Comparison of ENCODE assay signal across 10 cellular contexts in genomic region chr2:191618046-191618788, GRCh38. TPM values are rescaled to one million over a fixed set of nuclear protein-coding genes. Genes with fewer than 3 reads are reported as not detected.
A peak's percentile ranks its signal among the peaks of the same experiment; 100 is the strongest.
DNase-seq lines count a peak whose midpoint lies in the region; ATAC-seq, FAIRE-seq and TF ChIP-seq lines count a peak whose summit lies in the region.
"Had no signal": no experiment of that assay in that cellular context is flagged by ENCODE, and none has a peak within 500 bp of the region (broad histone marks: within the 10 kb centered on the region; RNA-seq: fewer than 3 reads in every experiment).

No MANE protein-coding gene starts in this region.

- no peak for DNase-seq in CD4-positive, CD25-positive, alpha-beta regulatory T cell
- no peak for DNase-seq in GM19239 (ENCODE audit: insufficient read length, low spot score)
- DNase-seq in H1 (ENCODE audit: low read depth in 1 of 2, low spot score in 2 of 2) = no peak
- DNase-seq in ecto neural progenitor cell (ENCODE audit: low spot score) = no peak
- DNase-seq in glomerular visceral epithelial cell (ENCODE audit: extremely low spot score) = no peak
- no peak for DNase-seq in substantia nigra (lab: John Stamatoyannopoulos, UW)
- no peak for DNase-seq in NCI-H2081 treated with DMSO at 0.1 percent for 48 hours (lab: John Stamatoyannopoulos, UW)
- DNase-seq: DMS79, NCI-H2107 had no signal

- no peak overlapping the region for H2BK120ac ChIP-seq in H1 (replicated peaks; ENCODE audit: low read depth, low read length)

- H3K23ac ChIP-seq in H1 (ENCODE audit: insufficient read length) = no peak overlapping the region

- H2AFZ ChIP-seq in Loucy (ENCODE audit: low read length) = no peak overlapping the region
- 0 out of 2 replicates have a peak overlapping the region, but pooled peaks have one; percentile 10 for H2AFZ ChIP-seq in H1 (ENCODE audit: low read length)

- H3K27ac ChIP-seq in CD4-positive, CD25-positive, alpha-beta regulatory T cell (ENCODE audit: insufficient read depth, low read length, poor library complexity, severe bottlenecking) = peak overlapping the region; percentile 88
- H3K27ac ChIP-seq in H1 (ENCODE audit: low read depth, low read length) (no peak overlapping the region), substantia nigra (ENCODE audit: low read depth, low read length, poor library complexity, severe bottlenecking) (no peak overlapping the region)

- no peak overlapping the region for H3K56ac ChIP-seq in H1 (replicated peaks; ENCODE audit: insufficient read length, low read depth, low read length)

- H4K20me1 ChIP-seq in Loucy (ENCODE audit: insufficient read depth, low read length, poor library complexity, severe bottlenecking) (no peaks in the 10 kb centered on the region), H1 (replicated peaks in 1 of 2; ENCODE audit: control insufficient read depth in 1 of 2, insufficient read depth in 2 of 2, low read length in 2 of 2) (no peaks in the 10 kb centered on the region)

- H3K9me3 ChIP-seq in CD4-positive, CD25-positive, alpha-beta regulatory T cell (ENCODE audit: control insufficient read depth in 2 of 2, low read length in 2 of 2) = no peaks in the 10 kb centered on the region
- H3K9me3 ChIP-seq in Loucy (ENCODE audit: insufficient read depth, low read depth, low read length) (no peaks in the 10 kb centered on the region), H1 (ENCODE audit: insufficient read depth in 2 of 2, low read depth in 1 of 2, low read length in 1 of 2) (no peaks in the 10 kb centered on the region)

- peaks cover 0 to 3% (median 0%) of the 10 kb centered on the region in 7 donors for H3K9me3 Mint-ChIP-seq in CD4-positive, CD25-positive, alpha-beta regulatory T cell

- no peak overlapping the region for H2BK12ac ChIP-seq in H1 (ENCODE audit: low read depth, low read length)

- no peak overlapping the region for H2BK20ac ChIP-seq in H1 (ENCODE audit: low read length)

- 90% methylated on average over 3 of the region's 3 CpGs; no CpG with 5 or more reads in 1 of the 2 experiments for WGBS in H1 (ENCODE audit: extremely low coverage in 1 of 2, insufficient coverage in 1 of 2, insufficient read length in 1 of 2, insufficient replicate concordance in 2 of 2, low coverage in 1 of 2, low lambda C conversion rate in 2 of 2, missing lambda C conversion rate in 1 of 2), 2 experiments

- no peaks in the 10 kb centered on the region for H3K36me3 Mint-ChIP-seq in CD4-positive, CD25-positive, alpha-beta regulatory T cell

- H3F3A ChIP-seq in Loucy (ENCODE audit: low read depth) = no peaks in the 10 kb centered on the region

- FAIRE-seq in GM19239 (lab: Jason Lieb, UNC) (peak; percentile 42), H1 (lab: Jason Lieb, UNC) (no peak)

- TF ChIP-seq POLR2A in H1 (IDR thresholded peaks at IDR 0.05; ENCODE audit: control extremely low read depth in 1 of 2, low read depth in 2 of 2, low read length in 2 of 2) = no peak

- no peak overlapping the region for H4K91ac ChIP-seq in H1 (replicated peaks; ENCODE audit: insufficient read length, low read length)

- H4K5ac ChIP-seq in H1 (ENCODE audit: insufficient read length, low read depth, low read length) = no peak overlapping the region

- peaks cover 21 to 68% (median 36%) of the 10 kb centered on the region in 4 donors for H3K4me1 Mint-ChIP-seq in CD4-positive, CD25-positive, alpha-beta regulatory T cell

- H3K27me3 Mint-ChIP-seq in CD4-positive, CD25-positive, alpha-beta regulatory T cell = no peaks in the 10 kb centered on the region

- peak overlapping the region; percentile 88 to 96 (median 94) for H3K27ac Mint-ChIP-seq in CD4-positive, CD25-positive, alpha-beta regulatory T cell

- H3K79me2 ChIP-seq in Loucy (ENCODE audit: insufficient read depth, low read length) (no peaks in the 10 kb centered on the region), H1 (ENCODE audit: control insufficient read depth in 1 of 2, insufficient read depth in 2 of 2, low read length in 2 of 2) (no peaks in the 10 kb centered on the region)

- peak overlapping the region; percentile 65 for H3K4me2 ChIP-seq in Loucy (ENCODE audit: low read depth, low read length, poor library complexity, severe bottlenecking)
- H3K4me2 ChIP-seq in H1 (ENCODE audit: insufficient read depth in 1 of 2, low read depth in 2 of 2, low read length in 2 of 2) = no peak overlapping the region

- no peak overlapping the region for H2BK5ac ChIP-seq in H1 (ENCODE audit: low read depth, low read length)

- TF ChIP-seq CTCF in Loucy (conservative IDR thresholded peaks at IDR 0.05; ENCODE audit: low read length) (no peak), H1 (IDR thresholded peaks at IDR 0.05; ENCODE audit: control extremely low read depth in 1 of 3, insufficient read depth in 1 of 3, low read depth in 1 of 3, low read length in 3 of 3) (no peak)

- H3K9ac ChIP-seq in Loucy (ENCODE audit: low read depth, low read length, poor library complexity, severe bottlenecking) (no peak overlapping the region), H1 (replicated peaks in 1 of 4; ENCODE audit: extremely low read depth in 1 of 4, low read depth in 3 of 4, low read length in 3 of 4) (no peak overlapping the region)

- POLR2A ChIA-PET in H1 (lab: Charles Lee; ENCODE audit: partially characterized antibody) = no interaction called here

- no peak overlapping the region for H4K8ac ChIP-seq in H1 (ENCODE audit: extremely low read depth, insufficient read depth, low read length)

- peaks cover 34% of the 10 kb centered on the region for H3K4me1 ChIP-seq in CD4-positive, CD25-positive, alpha-beta regulatory T cell (ENCODE audit: control insufficient read depth, insufficient read depth, low read length, poor library complexity, severe bottlenecking)
- H3K4me1 ChIP-seq in Loucy (ENCODE audit: insufficient read depth, low read length, poor library complexity, severe bottlenecking) (peaks cover 15% of the 10 kb centered on the region), H1 (replicated peaks in 1 of 4; ENCODE audit: control insufficient read depth in 3 of 4, insufficient read depth in 4 of 4, low read length in 3 of 4) (no peaks in the 10 kb centered on the region)

- H3K14ac ChIP-seq in H1 (ENCODE audit: insufficient read length) = no peak overlapping the region

- no peaks in the 10 kb centered on the region for H3K23me2 ChIP-seq in H1 (ENCODE audit: low read depth, low read length)

- H3K27me3 ChIP-seq in CD4-positive, CD25-positive, alpha-beta regulatory T cell (ENCODE audit: control insufficient read depth, insufficient read depth, low read length) = no peaks in the 10 kb centered on the region
- no peaks in the 10 kb centered on the region for H3K27me3 ChIP-seq in Loucy (ENCODE audit: insufficient read depth, low read length, poor library complexity, severe bottlenecking)
- no peaks in the 10 kb centered on the region for H3K27me3 ChIP-seq in H1 (replicated peaks in 1 of 4; ENCODE audit: control insufficient read depth in 3 of 4, extremely low read depth in 1 of 4, insufficient read depth in 3 of 4, low read length in 3 of 4)

- no peak overlapping the region for H3K4ac ChIP-seq in H1 (replicated peaks; ENCODE audit: insufficient read length, low read depth, low read length)

- TF ChIP-seq RAD21 in H1 (IDR thresholded peaks at IDR 0.05 in 1 of 2, conservative IDR thresholded peaks at IDR 0.05 in 1 of 2; ENCODE audit: low read depth in 2 of 2, low read length in 2 of 2) = no peak

- no peak overlapping the region for H2BK15ac ChIP-seq in H1 (ENCODE audit: low read length)

- no peaks in the 10 kb centered on the region for H3K79me1 ChIP-seq in H1 (ENCODE audit: low read depth, low read length)

- no peak overlapping the region for H3K18ac ChIP-seq in H1 (ENCODE audit: extremely low read depth, low read length)

- H3K4me3 Mint-ChIP-seq in CD4-positive, CD25-positive, alpha-beta regulatory T cell = peak overlapping the region in 3 of 4 donors; percentile 51 to 73 (median 68)

- TF ChIP-seq EP300 in H1 (IDR thresholded peaks at IDR 0.05; ENCODE audit: borderline replicate concordance in 1 of 2, low read depth in 2 of 2, low read length in 2 of 2) = no peak

- H3K9me2 ChIP-seq in Loucy (replicated peaks; ENCODE audit: low read depth, low read length) = no peaks in the 10 kb centered on the region

- H3K4me3 ChIP-seq in CD4-positive, CD25-positive, alpha-beta regulatory T cell (ENCODE audit: low read depth, low read length) = peak overlapping the region; percentile 70
- H3K4me3 ChIP-seq in Loucy (ENCODE audit: low read length, poor library complexity, severe bottlenecking) = peak overlapping the region; percentile 41
- no peak overlapping the region for H3K4me3 ChIP-seq in H1 (ENCODE audit: extremely low read depth in 1 of 4, insufficient read depth in 2 of 4, low read depth in 3 of 4, low read length in 4 of 4)

- H3K36me3 ChIP-seq in CD4-positive, CD25-positive, alpha-beta regulatory T cell (ENCODE audit: control insufficient read depth, insufficient read depth, low read length) = no peaks in the 10 kb centered on the region
- H3K36me3 ChIP-seq in Loucy (ENCODE audit: insufficient read depth, low read length) = no peaks in the 10 kb centered on the region
- no peaks in the 10 kb centered on the region for H3K36me3 ChIP-seq in H1 (ENCODE audit: control insufficient read depth in 2 of 4, insufficient read depth in 4 of 4, low read length in 3 of 4)

- CTCF ChIA-PET in H1 (lab: Charles Lee; ENCODE audit: partially characterized antibody) = interaction anchor here (1.7 kb wide), 1 partner anchor 49 kb away, joined by 5 read pairs; no protein-coding TSS in a partner anchor

- no peak overlapping the region for H2AK5ac ChIP-seq in H1 (ENCODE audit: low read depth, low read length)

- ATAC-seq in CD4-positive, CD25-positive, alpha-beta regulatory T cell (ENCODE audit: low read depth in 2 of 2) = no peak

TF ChIP-seq in H1, 55 proteins besides CTCF, POLR2A, EP300 and RAD21 (continues in another document):
- no peak for TF ChIP-seq SUZ12 (IDR thresholded peaks at IDR 0.05; ENCODE audit: low read length)
- no peak for TF ChIP-seq PHF8 (conservative IDR thresholded peaks at IDR 0.05; ENCODE audit: low read depth, low read length)
- TF ChIP-seq JUN (IDR thresholded peaks at IDR 0.05; ENCODE audit: low read depth, low read length) = no peak
- no peak for TF ChIP-seq SAP30 (IDR thresholded peaks at IDR 0.05; ENCODE audit: insufficient read depth, insufficient replicate concordance, low read length)
- no peak for TF ChIP-seq RNF2 (IDR thresholded peaks at IDR 0.05; ENCODE audit: borderline replicate concordance, low read depth, low read length, missing control alignments, poor library complexity, severe bottlenecking)

RNA-seq across cellular contexts. Expression of gene NABP1, which starts 59.7 kb away (rescaled TPM):
- total RNA-seq in CD4-positive, CD25-positive, alpha-beta regulatory T cell = 170 TPM
- polyA plus RNA-seq in CD4-positive, CD25-positive, alpha-beta regulatory T cell = 10 to 100 TPM; 23.2 to 28.7 (median 26.4) TPM
- 4.8 and 5.0 TPM in 2 replicates for total RNA-seq in H1 (2021; fragmentation: NEBNext Ultra II Directional; extraction: Animal tissue kit (Norgen Biotek cat#: 25700))
- polyA plus RNA-seq in H1 (2011; rRNA removed) = 0.58 and 0.63 TPM in 2 replicates
- 0.81 TPM for polyA plus RNA-seq in H1 (2011; cell fraction: cytosol; rRNA removed)
- 3.3 TPM for polyA plus RNA-seq in H1 (2011; cell fraction: nucleus; rRNA removed)
- 0.89 to 2.0 TPM (median 1.5 TPM) in 4 replicates for polyA plus RNA-seq in H1 (2012, experiment 1 of 2)
- polyA plus RNA-seq in H1 (2012, experiment 2 of 2) = 0.30 TPM
- polyA plus RNA-seq in H1 (2013, experiment 1 of 2) = 3.0 TPM
- 2.8 TPM for polyA plus RNA-seq in H1 (2013, experiment 2 of 2)
- 1.9 and 3.0 TPM in 2 replicates for polyA minus RNA-seq in H1 (2011; rRNA and poly(A)+ RNA removed)
- polyA minus RNA-seq in H1 (2011; cell fraction: cytosol; rRNA and poly(A)+ RNA removed) = 2.7 TPM
- polyA minus RNA-seq in H1 (2011; cell fraction: nucleus; rRNA and poly(A)+ RNA removed) = 11.5 TPM

Comparison
In these comparisons a context has a peak if more than half of its experiments do, and no peak if none do; other contexts are left out.
1. H3K4me3 ChIP-seq: peak in CD4-positive, CD25-positive, alpha-beta regulatory T cell (single experiment) and Loucy (single experiment); none in H1 (0 of 4).
2. RNA of gene NABP1, which starts 59.7 kb away (total RNA-seq): 170 TPM in CD4-positive, CD25-positive, alpha-beta regulatory T cell (single experiment); 4.8 to 5.0 TPM in H1; every median in the first group is over 10 times any median in the second.